In the genomic region with DNA sequence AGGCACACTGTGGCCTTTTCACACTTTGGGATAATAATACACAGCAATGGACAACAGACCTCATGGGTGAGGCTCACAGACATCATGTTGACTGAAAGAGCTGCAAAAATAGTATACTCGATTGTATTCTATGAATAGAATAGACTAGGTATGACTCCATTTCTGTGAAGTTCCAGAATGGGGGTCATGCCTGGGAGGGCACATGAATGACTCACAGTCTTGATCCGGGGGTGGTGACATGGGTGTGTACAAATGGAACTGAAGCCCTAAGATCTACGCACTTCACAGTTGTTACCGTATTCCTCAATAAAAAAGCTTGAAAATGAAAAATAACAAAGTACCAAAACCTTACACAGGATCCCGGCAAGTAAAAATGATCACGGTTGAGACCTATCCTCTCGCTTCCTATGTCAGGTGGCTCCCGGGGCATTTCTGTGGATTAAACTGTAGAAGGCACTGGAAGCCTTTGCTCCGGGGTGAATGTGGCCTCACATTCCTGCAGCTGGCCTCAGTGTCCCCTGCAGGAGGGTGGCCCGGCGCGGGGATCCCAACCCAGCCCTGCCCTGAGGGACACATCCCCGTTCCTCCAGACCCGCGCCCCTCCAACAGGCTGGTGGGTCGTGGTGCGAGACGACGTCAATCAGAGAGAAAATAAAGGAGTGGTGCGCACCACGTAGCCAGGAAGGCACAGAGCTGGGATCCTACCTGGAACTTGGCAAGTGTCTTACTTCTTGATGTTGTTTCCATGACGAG, we compare ENCODE assay signal across 22 cellular contexts.
"Had no signal": no experiment of that assay in that cellular context is flagged by ENCODE, and none has a peak within 500 bp of the region (broad histone marks: within the 10 kb centered on the region; RNA-seq: fewer than 3 reads in every experiment).

No MANE protein-coding gene starts in this region.

- H3K27me3 ChIP-seq: body of pancreas, SJSA1 had no signal

- FAIRE-seq: bronchial epithelial cell, RCC 7860 had no signal

- H3K9me3 ChIP-seq: body of pancreas, SJSA1 had no signal

- H3K4me3 ChIP-seq: body of pancreas, SJSA1 had no signal

- H3K4me1 ChIP-seq: SJSA1 had no signal

- ATAC-seq: activated CD4-positive, CD25-positive, alpha-beta regulatory T cell treated with anti-CD3 and anti-CD28 coated beads, Interleukin-2, amount 50 U/mL, for 24 hours; activated CD8-positive, alpha-beta T cell treated with anti-CD3 and anti-CD28 coated beads, Interleukin-2, amount 10 ng/mL, durations not matched to agents 7 days and 5 days; body of pancreas; PC-3; SK-N-SH treated with all-trans-retinoic acid at 6 μM for 48 hours had no signal

- DNase-seq: activated CD4-positive, alpha-beta T cell treated with anti-CD3 and anti-CD28 coated beads for 4 hours; activated CD4-positive, alpha-beta T cell treated with anti-CD3 and anti-CD28 coated beads, Interleukin-2, amount 50 U/mL, for 4 hours; activated CD8-positive, alpha-beta memory T cell treated with anti-CD3 and anti-CD28 coated beads, Interleukin-2, amount 50 U/mL, for 48 hours; activated CD8-positive, alpha-beta T cell treated with anti-CD3 and anti-CD28 coated beads, Interleukin-2, amount 10 ng/mL, durations not matched to agents 7 days and 5 days; activated naive CD4-positive, alpha-beta T cell; activated T-cell treated with anti-CD3 and anti-CD28 coated beads, Interleukin-2, amount 50 U/mL, for 1 hour; body of pancreas; Karpas-422; NCI-H1105 treated with DMSO at 0.1 percent for 48 hours; NCI-H1436 treated with DMSO at 0.1 percent for 48 hours; NCI-H187; NCI-H2081; NCI-H510A treated with DMSO at 0.1 percent for 48 hours; NCI-H69; PC-3; SHP77; SW 1271 had no signal

- H3K36me3 ChIP-seq: SJSA1 had no signal

- H3K27ac ChIP-seq: body of pancreas, SJSA1 had no signal
